13 cellular contexts compared by ENCODE assay signal in genomic region chr2:96859681-96860064, GRCh38. TPM values are rescaled to one million over a fixed set of nuclear protein-coding genes. Genes with fewer than 3 reads are reported as not detected.
DNase-seq lines count a peak whose midpoint lies in the region; ATAC-seq and TF ChIP-seq lines count a peak whose summit lies in the region.
"Had no signal": no experiment of that assay in that cellular context is flagged by ENCODE, and none has a peak within 500 bp of the region (broad histone marks: within the 10 kb centered on the region; RNA-seq: fewer than 3 reads in every experiment).

No MANE protein-coding gene starts in this region.

- 46 to 49% methylated on average over 3 to 4 of the region's 4 CpGs for WGBS in transverse colon (ENCODE audit: low coverage in 1 of 2), 2 donors

- H3K36me3 ChIP-seq in breast epithelium, result no peaks in the 10 kb centered on the region
- peaks cover 0 to 15% (median 3%) of the 10 kb centered on the region in 4 donors for H3K36me3 ChIP-seq in transverse colon

- H3K4me3 ChIP-seq in breast epithelium (no peak overlapping the region), transverse colon (no peak overlapping the region)
- H3K4me3 ChIP-seq: upper lobe of left lung had no signal

- no peaks in the 10 kb centered on the region for H3K9me3 Mint-ChIP-seq in MCF 10A (ENCODE audit: unreplicated experiment)
- no peaks in the 10 kb centered on the region for H3K9me3 Mint-ChIP-seq in dendritic cell treated with granulocyte-macrophage colony-stimulating factor and Interleukin-4, amounts not matched to agents 40 ng/mL and 50 ng/mL, for 4 days
- H3K9me3 Mint-ChIP-seq in natural killer cell treated with Interleukin-12 subunit alpha and Interleukin-12 subunit beta and Interleukin-15 and Interleukin-18, amount 100 ng/mL, for 72 hours, result no peaks in the 10 kb centered on the region

- in situ Hi-C loops in transverse colon (cut with MboI; ENCODE audit: low pct_ligation_motif_present in 1 of 4, low pct_unique_long_range_greater_than_20kb in 1 of 4, low sequenced_read_pairs in 3 of 4), result loop anchor here in 3 of 4 donors (10.0 kb wide), 1 partner anchor 95 kb away; no protein-coding TSS in a partner anchor

- no peak overlapping the region for H3K4me3 Mint-ChIP-seq in MCF 10A (ENCODE audit: unreplicated experiment)
- no peak overlapping the region for H3K4me3 Mint-ChIP-seq in dendritic cell treated with granulocyte-macrophage colony-stimulating factor and Interleukin-4, amounts not matched to agents 40 ng/mL and 50 ng/mL, for 4 days
- H3K4me3 Mint-ChIP-seq in natural killer cell treated with Interleukin-12 subunit alpha and Interleukin-12 subunit beta and Interleukin-15 and Interleukin-18, amount 100 ng/mL, for 72 hours, result peak overlapping the region; percentile 85

- ATAC-seq in natural killer cell treated with Interleukin-12 subunit alpha and Interleukin-12 subunit beta and Interleukin-15 and Interleukin-18, amount 100 ng/mL, for 72 hours, result no peak
- ATAC-seq in GM19397 (IDR thresholded peaks at IDR 0.05; ENCODE audit: unreplicated experiment) (no peak), GM18520 (IDR thresholded peaks at IDR 0.05; ENCODE audit: unreplicated experiment) (no peak)
- ATAC-seq: left lobe of liver had no signal

- H3K4me1 Mint-ChIP-seq in MCF 10A (ENCODE audit: insufficient read depth, unreplicated experiment), result peaks cover 13% of the 10 kb centered on the region
- peaks cover 59% of the 10 kb centered on the region for H3K4me1 Mint-ChIP-seq in dendritic cell treated with granulocyte-macrophage colony-stimulating factor and Interleukin-4, amounts not matched to agents 40 ng/mL and 50 ng/mL, for 4 days (ENCODE audit: low read depth)
- H3K4me1 Mint-ChIP-seq in natural killer cell treated with Interleukin-12 subunit alpha and Interleukin-12 subunit beta and Interleukin-15 and Interleukin-18, amount 100 ng/mL, for 72 hours (ENCODE audit: low read depth in 2 of 2), result peaks cover 25 to 32% of the 10 kb centered on the region in 2 donors

- no peaks in the 10 kb centered on the region for H3K27me3 Mint-ChIP-seq in MCF 10A (ENCODE audit: insufficient read depth, unreplicated experiment)
- H3K27me3 Mint-ChIP-seq in dendritic cell treated with granulocyte-macrophage colony-stimulating factor and Interleukin-4, amounts not matched to agents 40 ng/mL and 50 ng/mL, for 4 days, result peaks cover 59% of the 10 kb centered on the region
- H3K27me3 Mint-ChIP-seq in natural killer cell treated with Interleukin-12 subunit alpha and Interleukin-12 subunit beta and Interleukin-15 and Interleukin-18, amount 100 ng/mL, for 72 hours, result no peaks in the 10 kb centered on the region

- intact Hi-C loops in breast epithelium (cut with DNase I; ENCODE audit: low total_unique reads) (no loop called here), MCF 10A (cut with micrococcal nuclease) (loop anchor here (2.0 kb wide), 2 partner anchors 101 to 253 kb away; partner anchors contain the start of gene ANKRD36), transverse colon (cut with DNase I; ENCODE audit: low total_unique reads) (loop anchor here (2.0 kb wide), 2 partner anchors 43 to 93 kb away; partner anchors contain the start of gene CNNM3)
- intact Hi-C loops in dendritic cell treated with granulocyte-macrophage colony-stimulating factor and Interleukin-4, amounts not matched to agents 40 ng/mL and 50 ng/mL, for 4 days (cut with micrococcal nuclease), result loop anchor here (5.0 kb wide), 1 partner anchor 253 kb away; the partner anchor contains the start of gene ANKRD36

- BruUV-seq in MCF 10A (replicated peaks; lab: Mats Ljungman, UMichigan), result no TSS peak

- H3K27me3 ChIP-seq in breast epithelium, result no peaks in the 10 kb centered on the region
- H3K27me3 ChIP-seq in transverse colon, result no peaks in the 10 kb centered on the region
- H3K27me3 ChIP-seq: upper lobe of left lung had no signal

- no peak for TF ChIP-seq EP300 in transverse colon (IDR thresholded peaks at IDR 0.05; ENCODE audit: low read depth)

- H3K27ac ChIP-seq in breast epithelium (peak overlapping the region; percentile 74 to 78), transverse colon (peak overlapping the region; percentile 80 to 91 (median 90))

- DNase-seq in breast epithelium (ENCODE audit: low spot score in 2 of 2) (no peak), MCF 10A (ENCODE audit: unreplicated experiment) (no peak), transverse colon (no peak), T-helper 1 cell (no peak)
- DNase-seq in natural killer cell treated with Interleukin-12 subunit alpha and Interleukin-12 subunit beta and Interleukin-15 and Interleukin-18, amount 100 ng/mL, for 72 hours (ENCODE audit: low spot score), result no peak
- DNase-seq: dermis blood vessel endothelial cell, NCI-H524 treated with DMSO at 0.1 percent for 48 hours, SHP77 had no signal

- TF ChIP-seq POLR2A in breast epithelium (IDR thresholded peaks at IDR 0.05), result no peak
- TF ChIP-seq POLR2A in transverse colon (IDR thresholded peaks at IDR 0.05), result no peak

- H3K4me1 ChIP-seq in breast epithelium, result peaks cover 5 to 6% of the 10 kb centered on the region in 2 donors
- H3K4me1 ChIP-seq in transverse colon, result peaks cover 10 to 45% (median 37%) of the 10 kb centered on the region in 4 donors

- POLR2A ChIA-PET in MCF 10A (lab: Yijun Ruan, JAX), result no interaction called here

- CTCF ChIA-PET in MCF 10A (lab: Yijun Ruan, JAX), result interaction anchor here (0.5 to 8.0 kb wide), 2 partner anchors 10 to 91 kb away, joined by 3 to 116 read pairs; no protein-coding TSS in a partner anchor

- H3K27ac Mint-ChIP-seq in MCF 10A (ENCODE audit: low read depth, unreplicated experiment), result no peak overlapping the region
- H3K27ac Mint-ChIP-seq in dendritic cell treated with granulocyte-macrophage colony-stimulating factor and Interleukin-4, amounts not matched to agents 40 ng/mL and 50 ng/mL, for 4 days, result peak overlapping the region; percentile 85
- peak overlapping the region; percentile 21 to 59 for H3K27ac Mint-ChIP-seq in natural killer cell treated with Interleukin-12 subunit alpha and Interleukin-12 subunit beta and Interleukin-15 and Interleukin-18, amount 100 ng/mL, for 72 hours

- H3K36me3 Mint-ChIP-seq in MCF 10A (ENCODE audit: insufficient read depth, unreplicated experiment), result peaks cover 22% of the 10 kb centered on the region
- peaks cover 6% of the 10 kb centered on the region for H3K36me3 Mint-ChIP-seq in dendritic cell treated with granulocyte-macrophage colony-stimulating factor and Interleukin-4, amounts not matched to agents 40 ng/mL and 50 ng/mL, for 4 days (ENCODE audit: low read depth)
- H3K36me3 Mint-ChIP-seq in natural killer cell treated with Interleukin-12 subunit alpha and Interleukin-12 subunit beta and Interleukin-15 and Interleukin-18, amount 100 ng/mL, for 72 hours, result no peaks in the 10 kb centered on the region

- TF ChIP-seq CTCF in breast epithelium (IDR thresholded peaks at IDR 0.05), result no peak
- TF ChIP-seq CTCF in MCF 10A (IDR thresholded peaks at IDR 0.05; ENCODE audit: unreplicated experiment), result no peak
- no peak for TF ChIP-seq CTCF in transverse colon (IDR thresholded peaks at IDR 0.05)

- H3K9me3 ChIP-seq in breast epithelium, result no peaks in the 10 kb centered on the region
- no peaks in the 10 kb centered on the region for H3K9me3 ChIP-seq in transverse colon
- H3K9me3 ChIP-seq: upper lobe of left lung had no signal

RNA-seq across cellular contexts. Expression of gene ANKRD39, which starts 1.9 kb away (rescaled TPM):
- total RNA-seq in breast epithelium, result 10 to 100 TPM in 1 of 3 donors, 1 to 10 TPM in 2; 8.8 to 15.8 (median 9.2) TPM
- 14.0 and 17.6 TPM in 2 replicates for total RNA-seq in MCF 10A (2022)
- total RNA-seq in natural killer cell treated with Interleukin-12 subunit alpha and Interleukin-12 subunit beta and Interleukin-15 and Interleukin-18, amount 100 ng/mL, for 72 hours, result 10 to 100 TPM; 27.8 to 41.7 TPM
- total RNA-seq in transverse colon, result 10 to 100 TPM in 3 of 4 donors, 1 to 10 TPM in 1; 9.7 to 55.3 (median 12.7) TPM

RNA-seq across cellular contexts. Expression of gene SEMA4C, which starts 10.2 kb away (rescaled TPM):
- total RNA-seq in breast epithelium (10 to 100 TPM; 17.9 to 37.3 (median 31.5) TPM), MCF 10A (2022) (16.3 and 22.6 TPM in 2 replicates), transverse colon (10 to 100 TPM in 3 of 4 donors, 1 to 10 TPM in 1; 3.6 to 23.9 (median 17.4) TPM)
- 10 to 100 TPM; 17.0 to 18.0 TPM for total RNA-seq in natural killer cell treated with Interleukin-12 subunit alpha and Interleukin-12 subunit beta and Interleukin-15 and Interleukin-18, amount 100 ng/mL, for 72 hours

RNA-seq across cellular contexts. Expression of gene ANKRD23, which starts 15.9 kb away (rescaled TPM):
- total RNA-seq in breast epithelium, result 1 to 10 TPM; 3.5 to 9.4 (median 7.2) TPM
- 3.4 and 7.6 TPM in 2 replicates for total RNA-seq in MCF 10A (2022)
- total RNA-seq in natural killer cell treated with Interleukin-12 subunit alpha and Interleukin-12 subunit beta and Interleukin-15 and Interleukin-18, amount 100 ng/mL, for 72 hours, result 10 to 100 TPM in 1 of 2 donors, 1 to 10 TPM in 1; 7.4 to 12.9 TPM
- total RNA-seq in transverse colon, result 10 to 100 TPM in 1 of 4 donors, 1 to 10 TPM in 3; 4.1 to 22.7 (median 7.0) TPM

RNA-seq across cellular contexts. Expression of gene CNNM3, which starts 43.6 kb away (rescaled TPM):
- total RNA-seq in breast epithelium, result 10 to 100 TPM in 2 of 3 donors, 1 to 10 TPM in 1; 7.5 to 13.8 (median 11.8) TPM
- total RNA-seq in MCF 10A (2022), result 9.1 and 9.9 TPM in 2 replicates
- total RNA-seq in natural killer cell treated with Interleukin-12 subunit alpha and Interleukin-12 subunit beta and Interleukin-15 and Interleukin-18, amount 100 ng/mL, for 72 hours, result 10 to 100 TPM; 15.7 to 32.9 TPM
- total RNA-seq in transverse colon, result 10 to 100 TPM; 14.2 to 54.3 (median 22.3) TPM
